Comparison of ENCODE assay signal across 13 cellular contexts in genomic region chr11:86765146-86765663, GRCh38. TPM values are rescaled to one million over a fixed set of nuclear protein-coding genes. Genes with fewer than 3 reads are reported as not detected.
DNase-seq lines count a peak whose midpoint lies in the region; ATAC-seq and TF ChIP-seq lines count a peak whose summit lies in the region.
"Had no signal": no experiment of that assay in that cellular context is flagged by ENCODE, and none has a peak within 500 bp of the region (broad histone marks: within the 10 kb centered on the region; RNA-seq: fewer than 3 reads in every experiment).

No MANE protein-coding gene starts in this region.

- peaks cover 46% of the 10 kb centered on the region for H3K4me1 Mint-ChIP-seq in Caco-2 (ENCODE audit: low read depth, unreplicated experiment)
- H3K4me1 Mint-ChIP-seq: CD4-positive, CD25-positive, alpha-beta regulatory T cell had no signal

- no peak overlapping the region for H3K4me3 ChIP-seq in Caco-2 (ENCODE audit: low read depth, low read length)
- H3K4me3 ChIP-seq in Panc1 (ENCODE audit: low read depth in 2 of 2, low read length in 2 of 2): no peak overlapping the region
- no peak overlapping the region for H3K4me3 ChIP-seq in neuronal stem cell (ENCODE audit: low read length in 2 of 2)
- H3K4me3 ChIP-seq: BLaER1 treated with 17β-estradiol and CSF1 and Interleukin-3, amounts not matched to agents 10 nM and 100 nM; GM23248 had no signal

- WGBS in neuronal stem cell (ENCODE audit: extremely low coverage in 2 of 2, insufficient read length in 2 of 2, insufficient replicate concordance in 1 of 2), 2 donors: no CpG with 5 or more reads among the region's 5 CpGs

- H3K36me3 ChIP-seq in Caco-2 (ENCODE audit: control insufficient read depth, insufficient read depth, low read length): no peaks in the 10 kb centered on the region
- H3K36me3 ChIP-seq in Panc1 (ENCODE audit: control insufficient read depth, insufficient read depth, low read length): no peaks in the 10 kb centered on the region
- H3K36me3 ChIP-seq in neuronal stem cell (replicated peaks in 1 of 2; ENCODE audit: control insufficient read depth in 2 of 2, insufficient read depth in 2 of 2, low read length in 2 of 2): no peaks in the 10 kb centered on the region
- H3K36me3 ChIP-seq: BLaER1 treated with 17β-estradiol and CSF1 and Interleukin-3, amounts not matched to agents 10 nM and 100 nM had no signal

- no peaks in the 10 kb centered on the region for H3K9me3 Mint-ChIP-seq in Caco-2 (ENCODE audit: unreplicated experiment)

- no peak overlapping the region for H4K91ac ChIP-seq in neuronal stem cell (ENCODE audit: low read depth, low read length, poor library complexity)

- peak overlapping the region; percentile 13; the same call in 1 of the 2 replicates for H3K27ac ChIP-seq in Panc1 (ENCODE audit: low read length)
- H3K27ac ChIP-seq in neuronal stem cell (replicated peaks; ENCODE audit: low read length): no peak overlapping the region
- H3K27ac ChIP-seq: BLaER1 treated with 17β-estradiol and CSF1 and Interleukin-3, amounts not matched to agents 10 nM and 100 nM; GM23248 had no signal

- no peak overlapping the region for H3K23ac ChIP-seq in neuronal stem cell (ENCODE audit: low read depth, low read length, poor library complexity)

- POLR2A ChIA-PET in Caco-2 (lab: Charles Lee): no interaction called here
- POLR2A ChIA-PET in Panc1 (lab: Charles Lee): no interaction called here

- ATAC-seq in Panc1 (no peak), GM19328 (IDR thresholded peaks at IDR 0.05; ENCODE audit: unreplicated experiment) (no peak)

- no peak overlapping the region for H2AK5ac ChIP-seq in neuronal stem cell (ENCODE audit: low read depth, low read length)

- no peaks in the 10 kb centered on the region for H3K27me3 Mint-ChIP-seq in Caco-2 (ENCODE audit: insufficient read depth, unreplicated experiment)

- no peaks in the 10 kb centered on the region for H3K79me1 ChIP-seq in neuronal stem cell (ENCODE audit: low read depth, low read length)

- no peak overlapping the region for H3K4ac ChIP-seq in neuronal stem cell (ENCODE audit: low read length)

- no peak overlapping the region for H2BK5ac ChIP-seq in neuronal stem cell (ENCODE audit: low read length)

- in situ Hi-C loops in Panc1 (cut with HindIII; ENCODE audit: low pct_unique_long_range_greater_than_20kb, low sequenced_read_pairs): no loop called here

- H4K8ac ChIP-seq in neuronal stem cell (ENCODE audit: low read depth, low read length): no peak overlapping the region

- intact Hi-C loops in Caco-2 (cut with micrococcal nuclease; ENCODE audit: unreplicated experiment): no loop called here
- intact Hi-C loops in Panc1 (cut with micrococcal nuclease; ENCODE audit: unreplicated experiment): no loop called here

- H3K14ac ChIP-seq in neuronal stem cell (ENCODE audit: low read length): no peak overlapping the region

- H3K18ac ChIP-seq in neuronal stem cell (ENCODE audit: low read length): peak overlapping the region; percentile 78

- H3K36me3 Mint-ChIP-seq in Caco-2 (ENCODE audit: insufficient read depth, unreplicated experiment): no peaks in the 10 kb centered on the region
- H3K36me3 Mint-ChIP-seq: CD4-positive, CD25-positive, alpha-beta regulatory T cell had no signal

- no peak overlapping the region for H3K9ac ChIP-seq in neuronal stem cell (ENCODE audit: low read depth, low read length, poor library complexity)
- H3K9ac ChIP-seq: BLaER1 treated with 17β-estradiol and CSF1 and Interleukin-3, amounts not matched to agents 10 nM and 100 nM; GM23248 had no signal

- H3K4me2 ChIP-seq in neuronal stem cell (ENCODE audit: insufficient read depth, low read length, poor library complexity, severe bottlenecking): no peak overlapping the region
- H3K4me2 ChIP-seq: BLaER1 treated with 17β-estradiol and CSF1 and Interleukin-3, amounts not matched to agents 10 nM and 100 nM had no signal

- H2AFZ ChIP-seq in neuronal stem cell (ENCODE audit: low read length): peak overlapping the region; percentile 55
- H2AFZ ChIP-seq: GM23248 had no signal

- DNase-seq in Caco-2 (no peak), Panc1 (ENCODE audit: low read depth, low spot score) (no peak), foreskin melanocyte (peak; percentile 58), neuronal stem cell (ENCODE audit: low spot score) (no peak), mucosa of gallbladder (ENCODE audit: low spot score) (no peak), OCI-M2 (lab: John Stamatoyannopoulos, UW; ENCODE audit: unreplicated experiment) (no peak)
- DNase-seq: ACHN; CD4-positive, CD25-positive, alpha-beta regulatory T cell; DMS79; EL; GM23248 had no signal

- BruUV-seq in Caco-2 (replicated peaks; lab: Mats Ljungman, UMichigan) (no TSS peak), Panc1 (replicated peaks; lab: Mats Ljungman, UMichigan) (no TSS peak)

- H3K4me1 ChIP-seq in Caco-2 (peaks cover 53% of the 10 kb centered on the region), Panc1 (ENCODE audit: control insufficient read depth, insufficient read depth, low read length) (no peaks in the 10 kb centered on the region), neuronal stem cell (ENCODE audit: control insufficient read depth in 2 of 2, insufficient read depth in 1 of 2, low read depth in 1 of 2, low read length in 2 of 2) (peaks cover 0 to 11% of the 10 kb centered on the region in 2 donors)
- H3K4me1 ChIP-seq: BLaER1 treated with 17β-estradiol and CSF1 and Interleukin-3, amounts not matched to agents 10 nM and 100 nM had no signal

- H3K9me3 ChIP-seq in Caco-2: no peaks in the 10 kb centered on the region
- H3K9me3 ChIP-seq in Panc1 (ENCODE audit: control insufficient read depth, insufficient read depth, low read depth, low read length): no peaks in the 10 kb centered on the region
- peaks cover 0 to 4% of the 10 kb centered on the region in 2 donors for H3K9me3 ChIP-seq in neuronal stem cell (replicated peaks in 1 of 2; ENCODE audit: control insufficient read depth in 2 of 2, insufficient read depth in 1 of 2, low read depth in 1 of 2, low read length in 2 of 2)
- H3K9me3 ChIP-seq: BLaER1 treated with 17β-estradiol and CSF1 and Interleukin-3, amounts not matched to agents 10 nM and 100 nM had no signal

- no peak overlapping the region for H2BK15ac ChIP-seq in neuronal stem cell (ENCODE audit: low read length)

- H3K4me3 Mint-ChIP-seq in Caco-2 (ENCODE audit: unreplicated experiment): no peak overlapping the region
- H3K4me3 Mint-ChIP-seq: CD4-positive, CD25-positive, alpha-beta regulatory T cell had no signal

- TF ChIP-seq CTCF in Caco-2 (IDR thresholded peaks at IDR 0.05; ENCODE audit: insufficient read depth in 1 of 2, low read depth in 1 of 2, low read length in 1 of 2, severe bottlenecking in 1 of 2, unreplicated experiment in 1 of 2) (no peak), Panc1 (IDR thresholded peaks at IDR 0.05) (no peak)

- H2BK12ac ChIP-seq in neuronal stem cell (ENCODE audit: low read length): no peak overlapping the region

- H3K27ac Mint-ChIP-seq in Caco-2 (ENCODE audit: unreplicated experiment): peak overlapping the region; percentile 62
- H3K27ac Mint-ChIP-seq: CD4-positive, CD25-positive, alpha-beta regulatory T cell had no signal

- CTCF ChIA-PET in Caco-2 (lab: Charles Lee) (no interaction called here), Panc1 (lab: Charles Lee) (no interaction called here)

- H2BK120ac ChIP-seq in neuronal stem cell (ENCODE audit: low read depth, low read length): no peak overlapping the region

- H3K27me3 ChIP-seq in Caco-2 (replicated peaks; ENCODE audit: control insufficient read depth, insufficient read depth, low read length) (no peaks in the 10 kb centered on the region), Panc1 (ENCODE audit: control insufficient read depth, insufficient read depth, low read length) (no peaks in the 10 kb centered on the region), neuronal stem cell (ENCODE audit: control insufficient read depth in 3 of 3, insufficient read depth in 3 of 3, low read depth in 1 of 3, low read length in 3 of 3) (no peaks in the 10 kb centered on the region)
- H3K27me3 ChIP-seq: BLaER1 treated with 17β-estradiol and CSF1 and Interleukin-3, amounts not matched to agents 10 nM and 100 nM had no signal

RNA-seq across cellular contexts. Expression of gene PRSS23, which starts 35.1 kb away (rescaled TPM):
- total RNA-seq in Caco-2 (2022): 400 and 432 TPM in 2 replicates
- 355 TPM for total RNA-seq in Panc1 (2021; ENCODE audit: unreplicated experiment)
- polyA plus RNA-seq in Panc1 (2012; ENCODE audit: insufficient read length): 307 TPM
- 287 TPM for polyA plus RNA-seq in neuronal stem cell (2013, experiment 1 of 2)
- 281 TPM for polyA plus RNA-seq in neuronal stem cell (2013, experiment 2 of 2)
- total RNA-seq in mucosa of gallbladder: 178 TPM
- total RNA-seq: CD4-positive, CD25-positive, alpha-beta regulatory T cell had no signal
